2 cellular contexts compared by ENCODE assay signal in genomic region chr14:99543369-99543768, GRCh38.
TF ChIP-seq lines count a peak whose summit lies in the region.

No MANE protein-coding gene starts in this region.

TF ChIP-seq in HepG2, 621 proteins besides CTCF, POLR2A, EP300 and RAD21 (continued from another document):
- peak; percentile 39; the same call in 1 of the 2 replicates for TF ChIP-seq ZMYM3 (CRISPR knock-in tag; IDR thresholded peaks at IDR 0.05)
- TF ChIP-seq ZNF121 (CRISPR knock-in tag; IDR thresholded peaks at IDR 0.05), result no peak
- TF ChIP-seq ZNF691 (CRISPR knock-in tag; IDR thresholded peaks at IDR 0.05; ENCODE audit: borderline replicate concordance, low read depth), result 0 out of 2 replicates have a peak, but pooled peaks have one; percentile 33
TF ChIP-seq in HepG2: peak in this region for 2.

TF ChIP-seq in K562, 482 proteins besides CTCF, POLR2A, EP300 and RAD21:
- peak; percentile 95 for TF ChIP-seq ZFP36 (IDR thresholded peaks at IDR 0.05; ENCODE audit: low read depth, low read length, partially characterized antibody)
- TF ChIP-seq CBFB (CRISPR knock-in tag; IDR thresholded peaks at IDR 0.05), result no peak
